Comparison of ENCODE assay signal across 7 cellular contexts in genomic region chr13:37589396-37589795, GRCh38. TPM values are rescaled to one million over a fixed set of nuclear protein-coding genes. Genes with fewer than 3 reads are reported as not detected.
"Had no signal": no experiment of that assay in that cellular context is flagged by ENCODE, and none has a peak within 500 bp of the region (broad histone marks: within the 10 kb centered on the region; RNA-seq: fewer than 3 reads in every experiment).

No MANE protein-coding gene starts in this region.

RNA-seq across cellular contexts. Expression of gene POSTN, which starts 9.2 kb away (rescaled TPM):
- total RNA-seq: activated CD4-positive, alpha-beta memory T cell treated with anti-CD3 and anti-CD28 coated beads for 36 hours; activated CD4-positive, alpha-beta T cell treated with anti-CD3 and anti-CD28 coated beads, Interleukin-2, amount 10 ng/mL, durations not matched to agents 24 days and 14 days; activated CD8-positive, alpha-beta memory T cell treated with anti-CD3 and anti-CD28 coated beads for 36 hours; activated naive CD4-positive, alpha-beta T cell treated with anti-CD3 and anti-CD28 coated beads for 36 hours; activated naive CD8-positive, alpha-beta T cell treated with anti-CD3 and anti-CD28 coated beads for 36 hours; activated T-helper 1 cell treated with anti-CD3 and anti-CD28 coated beads, Interleukin-12 subunit alpha, Interleukin-12 subunit beta, Interleukin-2, Interleukin-4 antibody, amounts not matched to agents 30 ng/mL and 10 ng/mL and 1 ng/mL, durations not matched to agents 14 hours and 24 hours and 36 hours; natural killer cell had no signal
